In the genomic region with DNA sequence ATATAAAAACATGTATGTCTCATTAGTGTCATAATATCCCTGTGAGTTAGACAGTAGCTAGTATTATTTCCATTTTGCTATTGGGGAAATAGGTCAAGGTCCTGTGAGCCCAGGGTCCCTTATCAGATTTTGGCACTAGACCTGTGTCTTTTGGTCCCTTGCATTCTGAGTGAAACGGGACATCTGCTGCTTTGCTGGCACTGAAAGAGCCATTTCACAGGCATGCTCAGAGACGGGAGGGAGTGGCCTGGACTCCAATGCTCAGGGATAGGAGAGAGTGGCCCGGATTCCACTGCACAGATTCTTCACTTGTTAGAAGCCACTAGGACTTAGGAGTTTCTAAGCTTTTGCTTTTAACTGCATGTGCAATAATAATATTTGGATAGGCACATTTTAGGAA, we compare ENCODE assay signal across 1 cellular context.
TF ChIP-seq lines count a peak whose summit lies in the region.

No MANE protein-coding gene starts in this region.

TF ChIP-seq in SK-N-SH treated with all-trans-retinoic acid at 6 μM for 48 hours, 23 proteins besides CTCF, POLR2A, EP300 and RAD21 (continued from another document):
- no peak for TF ChIP-seq TSHZ2 (CRISPR knock-in tag; IDR thresholded peaks at IDR 0.05)
- no peak for TF ChIP-seq ESRRG (CRISPR knock-in tag; IDR thresholded peaks at IDR 0.05)
